1 cellular context compared by ENCODE assay signal in genomic region chr12:7302536-7303113, GRCh38.
TF ChIP-seq lines count a peak whose summit lies in the region.

No MANE protein-coding gene starts in this region.

TF ChIP-seq in K562, 482 proteins besides CTCF, POLR2A, EP300 and RAD21 (continued from another document and continues in another):
- TF ChIP-seq ATF2 (CRISPR knock-in tag; IDR thresholded peaks at IDR 0.05) = no peak
- no peak for TF ChIP-seq TRIM28 (IDR thresholded peaks at IDR 0.05)
- no peak for TF ChIP-seq ETS2 (tag; IDR thresholded peaks at IDR 0.05; ENCODE audit: borderline replicate concordance, poor library complexity, severe bottlenecking)
- TF ChIP-seq SP1 (CRISPR knock-in tag; IDR thresholded peaks at IDR 0.05) = no peak
- TF ChIP-seq MEIS2 (IDR thresholded peaks at IDR 0.05; ENCODE audit: partially characterized antibody) = peak; percentile 45
- no peak for TF ChIP-seq TFAM (CRISPR knock-in tag; conservative IDR thresholded peaks at IDR 0.05)
- 0 out of 2 replicates have a peak, but pooled peaks have one; percentile 35 for TF ChIP-seq L3MBTL2 (IDR thresholded peaks at IDR 0.05)
- TF ChIP-seq ZNF444 (CRISPR knock-in tag; IDR thresholded peaks at IDR 0.05) = no peak
- no peak for TF ChIP-seq ZNF143 (CRISPR knock-in tag; IDR thresholded peaks at IDR 0.05)
- no peak for TF ChIP-seq PTTG1 (tag; IDR thresholded peaks at IDR 0.05; ENCODE audit: low read depth)
- TF ChIP-seq RBM22 (IDR thresholded peaks at IDR 0.05; ENCODE audit: low read depth, low read length, poor library complexity, severe bottlenecking) = no peak
- no peak for TF ChIP-seq CHD2 (IDR thresholded peaks at IDR 0.05; ENCODE audit: low read depth, low read length)
- no peak for TF ChIP-seq TAF7 (tag; IDR thresholded peaks at IDR 0.05)
- TF ChIP-seq TGIF2 (CRISPR knock-in tag; IDR thresholded peaks at IDR 0.05) = no peak
- TF ChIP-seq, protein P1, sequence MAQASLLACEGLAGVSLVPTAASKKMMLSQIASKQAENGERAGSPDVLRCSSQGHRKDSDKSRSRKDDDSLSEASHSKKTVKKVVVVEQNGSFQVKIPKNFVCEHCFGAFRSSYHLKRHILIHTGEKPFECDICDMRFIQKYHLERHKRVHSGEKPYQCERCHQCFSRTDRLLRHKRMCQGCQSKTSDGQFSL (CRISPR knock-in tag; IDR thresholded peaks at IDR 0.05) = no peak
- TF ChIP-seq, protein P1 (tag; IDR thresholded peaks at IDR 0.05) = no peak
- no peak for TF ChIP-seq MAZ (CRISPR knock-in tag; conservative IDR thresholded peaks at IDR 0.05 in 1 of 2, IDR thresholded peaks at IDR 0.05 in 1 of 2)
- TF ChIP-seq SREBF1 (IDR thresholded peaks at IDR 0.05; ENCODE audit: borderline replicate concordance, low read depth, low read length) = no peak
- no peak for TF ChIP-seq RFX5 (IDR thresholded peaks at IDR 0.05; ENCODE audit: low read depth, low read length)
- no peak for TF ChIP-seq CHAMP1 (IDR thresholded peaks at IDR 0.05)
- peak; percentile 50; the same call in 1 of the 2 replicates for TF ChIP-seq CTBP1 (IDR thresholded peaks at IDR 0.05; ENCODE audit: borderline replicate concordance)
- no peak for TF ChIP-seq PURB (CRISPR knock-in tag; IDR thresholded peaks at IDR 0.05; ENCODE audit: low read depth)
- TF ChIP-seq NFXL1 (CRISPR knock-in tag; IDR thresholded peaks at IDR 0.05) = no peak
- no peak for TF ChIP-seq ZNF311 (CRISPR knock-in tag; IDR thresholded peaks at IDR 0.05)
- no peak for TF ChIP-seq CHD7 (IDR thresholded peaks at IDR 0.05; ENCODE audit: low read depth, low read length)
- no peak for TF ChIP-seq NELFE (IDR thresholded peaks at IDR 0.05; ENCODE audit: insufficient read depth, insufficient read length)
- no peak for TF ChIP-seq ZBTB34 (CRISPR knock-in tag; IDR thresholded peaks at IDR 0.05)
- TF ChIP-seq ZFX (CRISPR knock-in tag; IDR thresholded peaks at IDR 0.05) = no peak
- no peak for TF ChIP-seq TCF7 (IDR thresholded peaks at IDR 0.05; ENCODE audit: borderline replicate concordance)
- TF ChIP-seq, protein P2, sequence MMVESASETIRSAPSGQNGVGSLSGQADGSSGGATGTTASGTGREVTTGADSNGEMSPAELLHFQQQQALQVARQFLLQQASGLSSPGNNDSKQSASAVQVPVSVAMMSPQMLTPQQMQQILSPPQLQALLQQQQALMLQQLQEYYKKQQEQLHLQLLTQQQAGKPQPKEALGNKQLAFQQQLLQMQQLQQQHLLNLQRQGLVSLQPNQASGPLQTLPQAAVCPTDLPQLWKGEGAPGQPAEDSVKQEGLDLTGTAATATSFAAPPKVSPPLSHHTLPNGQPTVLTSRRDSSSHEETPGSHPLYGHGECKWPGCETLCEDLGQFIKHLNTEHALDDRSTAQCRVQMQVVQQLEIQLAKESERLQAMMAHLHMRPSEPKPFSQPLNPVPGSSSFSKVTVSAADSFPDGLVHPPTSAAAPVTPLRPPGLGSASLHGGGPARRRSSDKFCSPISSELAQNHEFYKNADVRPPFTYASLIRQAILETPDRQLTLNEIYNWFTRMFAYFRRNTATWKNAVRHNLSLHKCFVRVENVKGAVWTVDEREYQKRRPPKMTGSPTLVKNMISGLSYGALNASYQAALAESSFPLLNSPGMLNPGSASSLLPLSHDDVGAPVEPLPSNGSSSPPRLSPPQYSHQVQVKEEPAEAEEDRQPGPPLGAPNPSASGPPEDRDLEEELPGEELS (CRISPR knock-in tag; IDR thresholded peaks at IDR 0.05; ENCODE audit: borderline replicate concordance) = no peak
- no peak for TF ChIP-seq CHD4 (IDR thresholded peaks at IDR 0.05; ENCODE audit: insufficient read depth, insufficient replicate concordance, low read depth, low read length, poor library complexity, severe bottlenecking)
- no peak for TF ChIP-seq FIP1L1 (IDR thresholded peaks at IDR 0.05; ENCODE audit: low read depth, low read length, poor library complexity, severe bottlenecking)
- TF ChIP-seq E2F3 (CRISPR knock-in tag; IDR thresholded peaks at IDR 0.05) = no peak
- TF ChIP-seq, protein P3, sequence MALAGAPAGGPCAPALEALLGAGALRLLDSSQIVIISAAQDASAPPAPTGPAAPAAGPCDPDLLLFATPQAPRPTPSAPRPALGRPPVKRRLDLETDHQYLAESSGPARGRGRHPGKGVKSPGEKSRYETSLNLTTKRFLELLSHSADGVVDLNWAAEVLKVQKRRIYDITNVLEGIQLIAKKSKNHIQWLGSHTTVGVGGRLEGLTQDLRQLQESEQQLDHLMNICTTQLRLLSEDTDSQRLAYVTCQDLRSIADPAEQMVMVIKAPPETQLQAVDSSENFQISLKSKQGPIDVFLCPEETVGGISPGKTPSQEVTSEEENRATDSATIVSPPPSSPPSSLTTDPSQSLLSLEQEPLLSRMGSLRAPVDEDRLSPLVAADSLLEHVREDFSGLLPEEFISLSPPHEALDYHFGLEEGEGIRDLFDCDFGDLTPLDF (CRISPR knock-in tag; IDR thresholded peaks at IDR 0.05) = no peak
- TF ChIP-seq STAT5B (CRISPR knock-in tag; IDR thresholded peaks at IDR 0.05) = no peak
- TF ChIP-seq, protein P4, sequence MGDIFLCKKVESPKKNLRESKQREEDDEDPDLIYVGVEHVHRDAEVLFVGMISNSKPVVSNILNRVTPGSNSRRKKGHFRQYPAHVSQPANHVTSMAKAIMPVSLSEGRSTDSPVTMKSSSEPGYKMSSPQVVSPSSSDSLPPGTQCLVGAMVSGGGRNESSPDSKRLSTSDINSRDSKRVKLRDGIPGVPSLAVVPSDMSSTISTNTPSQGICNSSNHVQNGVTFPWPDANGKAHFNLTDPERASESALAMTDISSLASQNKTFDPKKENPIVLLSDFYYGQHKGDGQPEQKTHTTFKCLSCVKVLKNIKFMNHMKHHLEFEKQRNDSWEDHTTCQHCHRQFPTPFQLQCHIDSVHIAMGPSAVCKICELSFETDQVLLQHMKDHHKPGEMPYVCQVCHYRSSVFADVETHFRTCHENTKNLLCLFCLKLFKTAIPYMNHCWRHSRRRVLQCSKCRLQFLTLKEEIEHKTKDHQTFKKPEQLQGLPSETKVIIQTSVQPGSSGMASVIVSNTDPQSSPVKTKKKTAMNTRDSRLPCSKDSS (IDR thresholded peaks at IDR 0.05; ENCODE audit: low read depth, partially characterized antibody) = no peak
- TF ChIP-seq DMBX1 (CRISPR knock-in tag; IDR thresholded peaks at IDR 0.05; ENCODE audit: borderline replicate concordance) = 0 out of 2 replicates have a peak, but pooled peaks have one; percentile 45
